Comparison of ENCODE assay signal across 8 cellular contexts in the genomic region with DNA sequence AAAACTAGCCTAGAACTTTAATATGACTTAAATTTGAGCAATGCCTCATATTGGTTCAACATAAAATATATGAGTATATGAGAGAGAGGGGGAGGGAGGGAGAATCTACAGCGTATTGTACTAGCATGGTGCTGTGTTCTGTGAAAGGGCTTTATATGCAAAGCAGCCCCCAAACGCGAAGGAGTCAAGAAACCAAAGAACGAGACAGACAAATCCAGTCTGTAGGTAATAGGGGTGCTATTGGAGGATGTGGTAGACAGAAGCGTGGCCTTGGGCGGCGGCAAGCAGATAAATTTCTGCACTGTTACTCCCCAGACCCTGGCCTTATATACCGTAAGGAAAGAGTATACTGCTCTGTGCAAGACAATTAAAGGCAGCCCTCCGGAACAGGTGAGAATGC. TPM values are rescaled to one million over a fixed set of nuclear protein-coding genes. Genes with fewer than 3 reads are reported as not detected.
DNase-seq lines count a peak whose midpoint lies in the region; ATAC-seq and TF ChIP-seq lines count a peak whose summit lies in the region.

No MANE protein-coding gene starts in this region.

- intact Hi-C loops in heart left ventricle (cut with DNase I): loop anchor here in 3 of 10 donors (1.0 to 2.0 kb wide), 3 partner anchors 14 to 103 kb away; partner anchors contain the start of gene EXOSC9 (in 1 of the 3)
- intact Hi-C loops in Right ventricle myocardium superior (cut with DNase I): no loop called here

- H3K36me3 ChIP-seq in heart left ventricle: peaks cover 0 to 7% (median 0%) of the 10 kb centered on the region in 9 donors
- H3K36me3 ChIP-seq in brain microvascular endothelial cell (replicated peaks): no peaks in the 10 kb centered on the region
- peaks cover 5 to 12% of the 10 kb centered on the region in 2 donors for H3K36me3 ChIP-seq in muscle layer of duodenum (ENCODE audit: control insufficient read depth in 1 of 2, insufficient read depth in 2 of 2, low read length in 2 of 2)

- H3K4me3 ChIP-seq in heart left ventricle: peak overlapping the region; percentile 80 to 99 (median 96)
- peak overlapping the region; percentile 89 for H3K4me3 ChIP-seq in brain microvascular endothelial cell (ENCODE audit: low read depth, low read length)
- peak overlapping the region; percentile 81 to 94 for H3K4me3 ChIP-seq in muscle layer of duodenum (ENCODE audit: low read depth in 1 of 2, low read length in 2 of 2)

- no peak for TF ChIP-seq POLR2A in heart left ventricle (IDR thresholded peaks at IDR 0.05)

- DNase-seq in heart left ventricle (no peak), Right ventricle myocardium superior (no peak), brain microvascular endothelial cell (no peak), epidermal melanocyte (ENCODE audit: insufficient read length, low spot score) (no peak), NCI-H345 (lab: John Stamatoyannopoulos, UW) (no peak), G401 (ENCODE audit: low spot score) (no peak)

- in situ Hi-C loops in brain microvascular endothelial cell (cut with HindIII; ENCODE audit: low pct_ligation_motif_present, low sequenced_read_pairs) (no loop called here), G401 (cut with HindIII; ENCODE audit: low sequenced_read_pairs) (no loop called here)

- peak overlapping the region; percentile 89 to 99 (median 98) for H3K27ac ChIP-seq in heart left ventricle
- no peak overlapping the region for H3K27ac ChIP-seq in brain microvascular endothelial cell
- peak overlapping the region; percentile 92 for H3K27ac ChIP-seq in muscle layer of duodenum (ENCODE audit: low read length)

- TF ChIP-seq CTCF in heart left ventricle (IDR thresholded peaks at IDR 0.05): no peak
- no peak for TF ChIP-seq CTCF in brain microvascular endothelial cell (IDR thresholded peaks at IDR 0.05; ENCODE audit: low read depth, low read length, missing control alignments)

- peaks cover 0 to 5% (median 0%) of the 10 kb centered on the region in 12 donors for H3K9me3 ChIP-seq in heart left ventricle
- H3K9me3 ChIP-seq in muscle layer of duodenum (ENCODE audit: control insufficient read depth in 1 of 2, low read length in 2 of 2): no peaks in the 10 kb centered on the region

- H3K27me3 ChIP-seq in heart left ventricle: no peaks in the 10 kb centered on the region
- no peaks in the 10 kb centered on the region for H3K27me3 ChIP-seq in brain microvascular endothelial cell (replicated peaks)
- no peaks in the 10 kb centered on the region for H3K27me3 ChIP-seq in muscle layer of duodenum (ENCODE audit: low read depth, low read length)

- 67 to 70% (median 68%) methylated on average over 9 of the region's 9 CpGs for WGBS in heart left ventricle, 4 donors

- peaks cover 0 to 46% (median 26%) of the 10 kb centered on the region in 12 donors for H3K4me1 ChIP-seq in heart left ventricle
- H3K4me1 ChIP-seq in muscle layer of duodenum (ENCODE audit: control insufficient read depth in 1 of 2, insufficient read depth in 2 of 2, low read length in 2 of 2): peaks cover 8 to 18% of the 10 kb centered on the region in 2 donors

- ATAC-seq in heart left ventricle (no peak), Right ventricle myocardium superior (ENCODE audit: poor library complexity) (no peak), HG03469 (IDR thresholded peaks at IDR 0.05; ENCODE audit: unreplicated experiment) (peak; percentile 28)

RNA-seq across cellular contexts. Expression of gene ANXA5, which starts 0.8 kb away (rescaled TPM):
- total RNA-seq in heart left ventricle (100 to 1,000 TPM; 108 to 283 (median 168) TPM), Right ventricle myocardium superior (105 TPM)
- 100 to 1,000 TPM; 104 to 269 TPM for polyA plus RNA-seq in heart left ventricle
- 153 and 171 TPM in 2 replicates for total RNA-seq in G401 (2014; rRNA removed; shearing (Covaris generic))
